ENCODE assay signal across 26 cellular contexts in the genomic region with DNA sequence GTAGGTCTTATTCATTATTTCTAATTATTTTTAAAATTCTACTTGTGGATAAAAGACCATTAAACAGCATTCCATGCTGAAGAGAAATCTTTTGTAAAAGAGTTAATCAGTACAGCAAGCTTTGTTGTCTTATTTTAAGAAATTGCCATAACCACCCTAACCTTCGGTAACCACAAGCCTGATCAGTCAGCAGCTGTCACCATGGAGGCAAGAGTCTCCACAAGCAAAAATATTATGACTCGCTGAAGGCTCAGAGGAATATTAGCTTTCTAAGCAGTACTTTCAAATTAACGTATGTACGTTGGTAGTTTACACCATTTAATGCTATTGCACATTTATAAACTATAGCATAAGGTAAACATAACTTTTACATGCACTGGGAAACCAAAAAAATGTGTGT.
"Had no signal": no experiment of that assay in that cellular context is flagged by ENCODE, and none has a peak within 500 bp of the region (broad histone marks: within the 10 kb centered on the region; RNA-seq: fewer than 3 reads in every experiment).

No MANE protein-coding gene starts in this region.

- ATAC-seq: activated naive CD8-positive, alpha-beta T cell treated with anti-CD3 and anti-CD28 coated beads, Interleukin-2, amount 50 U/mL, for 24 hours; body of pancreas; left cardiac atrium; left ventricle myocardium superior; naive thymus-derived CD8-positive, alpha-beta T cell; right cardiac atrium; stimulated activated naive CD8-positive, alpha-beta T cell treated with anti-CD3 and anti-CD28 coated beads, Interleukin-15, Interleukin-2, amounts not matched to agents 100 U/mL and 50 U/mL, for 24 hours; T-helper 17 cell had no signal

- H3K4me3 Mint-ChIP-seq: activated CD4-positive, alpha-beta memory T cell treated with anti-CD3 and anti-CD28 coated beads, Interleukin-2, amount 10 ng/mL, durations not matched to agents 7 days and 5 days; activated CD4-positive, alpha-beta T cell treated with anti-CD3 and anti-CD28 coated beads, Interleukin-2, amount 10 ng/mL, durations not matched to agents 7 days and 5 days; activated naive CD4-positive, alpha-beta T cell treated with anti-CD3 and anti-CD28 coated beads, Interleukin-2, amount 50 U/mL, for 24 hours; activated naive CD8-positive, alpha-beta T cell treated with anti-CD3 and anti-CD28 coated beads, Interleukin-2, amount 50 U/mL, for 24 hours; activated T-cell treated with anti-CD3 and anti-CD28 coated beads, Interleukin-2, amount 50 U/mL, for 24 hours; mesothelial cell of epicardium; naive thymus-derived CD8-positive, alpha-beta T cell; neural progenitor cell; T-helper 17 cell had no signal

- H3K9ac ChIP-seq: neural progenitor cell had no signal

- H3K27ac ChIP-seq: body of pancreas, colonic mucosa, dorsolateral prefrontal cortex, neural progenitor cell, testis, transverse colon had no signal

- H3K4me1 ChIP-seq: colonic mucosa, neural progenitor cell, testis, transverse colon had no signal

- H3K4me1 Mint-ChIP-seq: activated CD4-positive, alpha-beta memory T cell treated with anti-CD3 and anti-CD28 coated beads, Interleukin-2, amount 10 ng/mL, durations not matched to agents 7 days and 5 days; activated CD4-positive, alpha-beta T cell treated with anti-CD3 and anti-CD28 coated beads, Interleukin-2, amount 10 ng/mL, durations not matched to agents 7 days and 5 days; activated naive CD4-positive, alpha-beta T cell treated with anti-CD3 and anti-CD28 coated beads, Interleukin-2, amount 50 U/mL, for 24 hours; activated naive CD8-positive, alpha-beta T cell treated with anti-CD3 and anti-CD28 coated beads, Interleukin-2, amount 50 U/mL, for 24 hours; mesothelial cell of epicardium; naive thymus-derived CD8-positive, alpha-beta T cell; neural progenitor cell; T-helper 17 cell had no signal

- H3K36me3 Mint-ChIP-seq: activated naive CD4-positive, alpha-beta T cell treated with anti-CD3 and anti-CD28 coated beads, Interleukin-2, amount 50 U/mL, for 24 hours; mesothelial cell of epicardium; neural progenitor cell had no signal

- H3K9me3 Mint-ChIP-seq: activated naive CD4-positive, alpha-beta T cell treated with anti-CD3 and anti-CD28 coated beads, Interleukin-2, amount 50 U/mL, for 24 hours; neural progenitor cell had no signal

- H3K27me3 Mint-ChIP-seq: activated CD4-positive, alpha-beta memory T cell treated with anti-CD3 and anti-CD28 coated beads, Interleukin-2, amount 10 ng/mL, durations not matched to agents 7 days and 5 days; activated CD4-positive, alpha-beta T cell treated with anti-CD3 and anti-CD28 coated beads, Interleukin-2, amount 10 ng/mL, durations not matched to agents 7 days and 5 days; activated naive CD4-positive, alpha-beta T cell treated with anti-CD3 and anti-CD28 coated beads, Interleukin-2, amount 50 U/mL, for 24 hours; activated naive CD8-positive, alpha-beta T cell treated with anti-CD3 and anti-CD28 coated beads, Interleukin-2, amount 50 U/mL, for 24 hours; activated T-cell treated with anti-CD3 and anti-CD28 coated beads, Interleukin-2, amount 50 U/mL, for 24 hours; naive thymus-derived CD8-positive, alpha-beta T cell; T-helper 17 cell had no signal

- H3K27ac Mint-ChIP-seq: activated CD4-positive, alpha-beta memory T cell treated with anti-CD3 and anti-CD28 coated beads, Interleukin-2, amount 10 ng/mL, durations not matched to agents 7 days and 5 days; activated CD4-positive, alpha-beta T cell treated with anti-CD3 and anti-CD28 coated beads, Interleukin-2, amount 10 ng/mL, durations not matched to agents 7 days and 5 days; activated naive CD4-positive, alpha-beta T cell treated with anti-CD3 and anti-CD28 coated beads, Interleukin-2, amount 50 U/mL, for 24 hours; activated naive CD8-positive, alpha-beta T cell treated with anti-CD3 and anti-CD28 coated beads, Interleukin-2, amount 50 U/mL, for 24 hours; activated T-cell treated with anti-CD3 and anti-CD28 coated beads, Interleukin-2, amount 50 U/mL, for 24 hours; activated T-helper 2 cell treated with anti-CD3 and anti-CD28 coated beads, Interferon-gamma antibody, Interleukin-2, Interleukin-4, amounts not matched to agents 10 μg/mL and 5 μg/mL and 100 μg/mL, durations not matched to agents 14 hours and 24 hours and 36 hours; mesothelial cell of epicardium; naive thymus-derived CD8-positive, alpha-beta T cell; neural progenitor cell; T-helper 17 cell had no signal

- H3K4me3 ChIP-seq: body of pancreas, colonic mucosa, dorsolateral prefrontal cortex, neural progenitor cell, testis, transverse colon had no signal

- H3K36me3 ChIP-seq: colonic mucosa, neural progenitor cell, transverse colon had no signal

- H2AFZ ChIP-seq: neural progenitor cell had no signal

- H3K4me2 ChIP-seq: neural progenitor cell had no signal

- H3K9me3 ChIP-seq: body of pancreas, colonic mucosa, testis, transverse colon had no signal

- DNase-seq: activated CD4-positive, alpha-beta memory T cell treated with anti-CD3 and anti-CD28 coated beads, Interleukin-2, amount 10 ng/mL, durations not matched to agents 7 days and 5 days; activated CD4-positive, alpha-beta T cell treated with anti-CD3 and anti-CD28 coated beads for 1 hour; activated CD4-positive, alpha-beta T cell treated with anti-CD3 and anti-CD28 coated beads, Interleukin-2, amount 10 ng/mL, durations not matched to agents 7 days and 5 days; activated CD8-positive, alpha-beta memory T cell treated with anti-CD3 and anti-CD28 coated beads, Interleukin-2, amount 50 U/mL, for 48 hours; activated naive CD8-positive, alpha-beta T cell treated with anti-CD3 and anti-CD28 coated beads, Interleukin-2, amount 50 U/mL, for 24 hours; activated T-cell treated with anti-CD3 and anti-CD28 coated beads, Interleukin-2, amount 50 U/mL, for 24 hours; amygdala; body of pancreas; cerebellar nuclear complex; colonic mucosa; dorsolateral prefrontal cortex; effector memory CD4-positive, alpha-beta T cell; left cardiac atrium; left ventricle myocardium superior; naive thymus-derived CD8-positive, alpha-beta T cell; right cardiac atrium; stimulated activated CD4-positive, alpha-beta T cell treated with anti-CD3 and anti-CD28 coated beads, Interleukin-2, amount 100 ng/mL, for 48 hours; stimulated activated naive CD8-positive, alpha-beta T cell treated with anti-CD3 and anti-CD28 coated beads, Interleukin-15, Interleukin-2, amounts not matched to agents 100 U/mL and 50 U/mL, for 24 hours; T-helper 17 cell; T1000; testis; transverse colon had no signal

- H3K27me3 ChIP-seq: body of pancreas, colonic mucosa, dorsolateral prefrontal cortex, neural progenitor cell, testis, transverse colon had no signal
